In genomic region chr11:68925613-68926012, GRCh38 we compare ENCODE assay signal across 2 cellular contexts.
TF ChIP-seq lines count a peak whose summit lies in the region.

No MANE protein-coding gene starts in this region.

TF ChIP-seq in HepG2, 621 proteins besides CTCF, POLR2A, EP300 and RAD21:
- peak; percentile 97; the same call in 1 of the 2 replicates for TF ChIP-seq ZNF136 (CRISPR knock-in tag; IDR thresholded peaks at IDR 0.05; ENCODE audit: low read depth)
- TF ChIP-seq ZNF280D (CRISPR knock-in tag; IDR thresholded peaks at IDR 0.05) = peak; percentile 71; the same call in 1 of the 2 replicates
- TF ChIP-seq ZMAT3 (CRISPR knock-in tag; conservative IDR thresholded peaks at IDR 0.05) = no peak
- no peak for TF ChIP-seq ARID4A (CRISPR knock-in tag; IDR thresholded peaks at IDR 0.05; ENCODE audit: borderline replicate concordance)
- no peak for TF ChIP-seq ZNF225 (CRISPR knock-in tag; IDR thresholded peaks at IDR 0.05)
- TF ChIP-seq ZFP1 (CRISPR knock-in tag; IDR thresholded peaks at IDR 0.05) = peak; percentile 99
- TF ChIP-seq SMC3 (IDR thresholded peaks at IDR 0.05; ENCODE audit: low read length) = no peak

TF ChIP-seq in K562, 482 proteins besides CTCF, POLR2A, EP300 and RAD21:
- TF ChIP-seq TCF15 (CRISPR knock-in tag; IDR thresholded peaks at IDR 0.05) (no peak), CBX5 (IDR thresholded peaks at IDR 0.05; ENCODE audit: borderline replicate concordance, low read depth) (peak; percentile 59; the same call in 1 of the 2 replicates), ARNT (IDR thresholded peaks at IDR 0.05) (0 out of 4 replicates have a peak, but pooled peaks of 1 of the 2 experiments have one; percentile 27), ZNF184 (CRISPR knock-in tag; IDR thresholded peaks at IDR 0.05) (no peak), ZNF589 (CRISPR knock-in tag; IDR thresholded peaks at IDR 0.05; ENCODE audit: low read depth) (no peak), DNMT1 (IDR thresholded peaks at IDR 0.05) (no peak), HLTF (IDR thresholded peaks at IDR 0.05) (no peak), ZNF280B (CRISPR knock-in tag; IDR thresholded peaks at IDR 0.05) (no peak), ZSCAN29 (IDR thresholded peaks at IDR 0.05) (no peak), ZNF408 (CRISPR knock-in tag; IDR thresholded peaks at IDR 0.05; ENCODE audit: low read depth) (no peak), NCOA4 (IDR thresholded peaks at IDR 0.05; ENCODE audit: partially characterized antibody) (no peak), CREB3L1 (IDR thresholded peaks at IDR 0.05; ENCODE audit: borderline replicate concordance, low read depth) (no peak), SOX6 (IDR thresholded peaks at IDR 0.05) (no peak), MNT (conservative IDR thresholded peaks at IDR 0.05) (no peak), ZFP91 (CRISPR knock-in tag; IDR thresholded peaks at IDR 0.05) (no peak), ZNF12 (CRISPR knock-in tag; IDR thresholded peaks at IDR 0.05) (no peak), TRIM24 (IDR thresholded peaks at IDR 0.05) (peak in 1 of 2 experiments; percentile 60; a peak in 2 of 4 replicates), RERE (CRISPR knock-in tag; IDR thresholded peaks at IDR 0.05; ENCODE audit: borderline replicate concordance) (no peak), XRCC3 (IDR thresholded peaks at IDR 0.05) (peak; percentile 65; the same call in 1 of the 2 replicates), LCOR (CRISPR knock-in tag; IDR thresholded peaks at IDR 0.05) (no peak), NELFE (IDR thresholded peaks at IDR 0.05; ENCODE audit: insufficient read depth, insufficient read length) (no peak), TRIM28 (IDR thresholded peaks at IDR 0.05) (peak; percentile 75), SRSF1 (IDR thresholded peaks at IDR 0.05; ENCODE audit: low read depth, low read length) (no peak), ZBTB9 (CRISPR knock-in tag; IDR thresholded peaks at IDR 0.05) (no peak), DMBX1 (CRISPR knock-in tag; IDR thresholded peaks at IDR 0.05; ENCODE audit: borderline replicate concordance) (no peak), CBX3 (IDR thresholded peaks at IDR 0.05; ENCODE audit: borderline replicate concordance in 1 of 2, low read length in 2 of 2) (peak in 1 of 2 experiments; percentile 88; a peak in 2 of 3 replicates), ZBTB43 (CRISPR knock-in tag; IDR thresholded peaks at IDR 0.05) (no peak), U2AF2 (optimal IDR thresholded peaks at IDR 0.05; ENCODE audit: low read depth, low read length) (no peak), ZNF444 (CRISPR knock-in tag; IDR thresholded peaks at IDR 0.05) (no peak), MEF2A (IDR thresholded peaks at IDR 0.05; ENCODE audit: control insufficient read depth, low read depth, low read length) (no peak), NCOR1 (IDR thresholded peaks at IDR 0.05) (no peak), ZFP1 (CRISPR knock-in tag; IDR thresholded peaks at IDR 0.05) (peak; percentile 96), ETS2 (tag; IDR thresholded peaks at IDR 0.05; ENCODE audit: borderline replicate concordance, poor library complexity, severe bottlenecking) (no peak)
